ENCODE assay signal across 17 cellular contexts in genomic region chr9:123027517-123027916, GRCh38. TPM values are rescaled to one million over a fixed set of nuclear protein-coding genes. Genes with fewer than 3 reads are reported as not detected.
DNase-seq lines count a peak whose midpoint lies in the region; ATAC-seq, FAIRE-seq and TF ChIP-seq lines count a peak whose summit lies in the region.
"Had no signal": no experiment of that assay in that cellular context is flagged by ENCODE, and none has a peak within 500 bp of the region (broad histone marks: within the 10 kb centered on the region; RNA-seq: fewer than 3 reads in every experiment).

No MANE protein-coding gene starts in this region.

- no peak for TF ChIP-seq CTCF in chondrocyte (IDR thresholded peaks at IDR 0.05)

- H3K4me3 Mint-ChIP-seq in chondrocyte (ENCODE audit: unreplicated experiment), result no peak overlapping the region
- peak overlapping the region in 1 of 8 donors; percentile 28 for H3K4me3 Mint-ChIP-seq in naive B cell
- H3K4me3 Mint-ChIP-seq in activated CD4-positive, alpha-beta T cell treated with anti-CD3 and anti-CD28 coated beads, Interleukin-2, amount 10 ng/mL, durations not matched to agents 24 days and 14 days, result no peak overlapping the region
- H3K4me3 Mint-ChIP-seq: GM23338 had no signal

- DNase-seq in GM12891 (ENCODE audit: insufficient read length, low spot score) (no peak), MV-4-11 (lab: John Stamatoyannopoulos, UW) (peak; percentile 39), chondrocyte (ENCODE audit: low spot score) (no peak), naive B cell (no peak), DMS153 treated with DMSO at 0.1 percent for 48 hours (lab: John Stamatoyannopoulos, UW; ENCODE audit: unreplicated experiment) (no peak), NCI-H345 (lab: John Stamatoyannopoulos, UW) (no peak)
- no peak for DNase-seq in activated CD4-positive, alpha-beta T cell treated with anti-CD3 and anti-CD28 coated beads, Interleukin-2, amount 10 ng/mL, durations not matched to agents 24 days and 14 days
- DNase-seq: DND-41, NCI-H1048, NCI-H2081 treated with DMSO at 0.1 percent for 48 hours, NCI-H510A treated with DMSO at 0.1 percent for 48 hours, OCI-M1, RPMI8226, SW 1271 had no signal

- intact Hi-C loops in activated CD4-positive, alpha-beta T cell treated with anti-CD3 and anti-CD28 coated beads, Interleukin-2, amount 10 ng/mL, durations not matched to agents 24 days and 14 days (cut with micrococcal nuclease), result no loop called here

- no peaks in the 10 kb centered on the region for H3K9me3 Mint-ChIP-seq in chondrocyte (ENCODE audit: low read depth)
- no peaks in the 10 kb centered on the region for H3K9me3 Mint-ChIP-seq in naive B cell
- H3K9me3 Mint-ChIP-seq in activated CD4-positive, alpha-beta T cell treated with anti-CD3 and anti-CD28 coated beads, Interleukin-2, amount 10 ng/mL, durations not matched to agents 24 days and 14 days, result no peaks in the 10 kb centered on the region
- H3K9me3 Mint-ChIP-seq: GM23338 had no signal

- TF ChIP-seq POLR2A in GM12891 (IDR thresholded peaks at IDR 0.05; ENCODE audit: low read depth, low read length), result no peak

- H3K4me1 Mint-ChIP-seq in chondrocyte (ENCODE audit: low read depth) (peaks cover 25% of the 10 kb centered on the region), naive B cell (peaks cover 6 to 23% (median 12%) of the 10 kb centered on the region in 3 donors)
- H3K4me1 Mint-ChIP-seq in activated CD4-positive, alpha-beta T cell treated with anti-CD3 and anti-CD28 coated beads, Interleukin-2, amount 10 ng/mL, durations not matched to agents 24 days and 14 days, result peaks cover 2% of the 10 kb centered on the region
- H3K4me1 Mint-ChIP-seq: GM23338 had no signal

- H3K36me3 Mint-ChIP-seq in chondrocyte (ENCODE audit: low read depth) (peaks cover 23% of the 10 kb centered on the region), naive B cell (peaks cover 9 to 16% of the 10 kb centered on the region in 2 donors)
- peaks cover 25% of the 10 kb centered on the region for H3K36me3 Mint-ChIP-seq in activated CD4-positive, alpha-beta T cell treated with anti-CD3 and anti-CD28 coated beads, Interleukin-2, amount 10 ng/mL, durations not matched to agents 24 days and 14 days (ENCODE audit: low read depth)

- peak; percentile 57 to 71 for ATAC-seq in naive B cell (ENCODE audit: low read depth in 2 of 2)
- ATAC-seq: GM23338 had no signal

- H3K27me3 Mint-ChIP-seq in chondrocyte (ENCODE audit: low read depth) (no peaks in the 10 kb centered on the region), naive B cell (no peaks in the 10 kb centered on the region)
- H3K27me3 Mint-ChIP-seq in activated CD4-positive, alpha-beta T cell treated with anti-CD3 and anti-CD28 coated beads, Interleukin-2, amount 10 ng/mL, durations not matched to agents 24 days and 14 days, result no peaks in the 10 kb centered on the region

- no peak for FAIRE-seq in GM12891 (lab: Jason Lieb, UNC)
- FAIRE-seq: G401.6 had no signal

- H3K27ac Mint-ChIP-seq in chondrocyte (ENCODE audit: unreplicated experiment), result peak overlapping the region; percentile 32
- peak overlapping the region in 3 of 6 donors; percentile 36 to 73 (median 45) for H3K27ac Mint-ChIP-seq in naive B cell
- H3K27ac Mint-ChIP-seq in activated CD4-positive, alpha-beta T cell treated with anti-CD3 and anti-CD28 coated beads, Interleukin-2, amount 10 ng/mL, durations not matched to agents 24 days and 14 days, result no peak overlapping the region
- H3K27ac Mint-ChIP-seq: GM23338 had no signal

TF ChIP-seq in GM12891, 5 proteins besides CTCF, POLR2A, EP300 and RAD21:
- no peak for TF ChIP-seq TAF1 (IDR thresholded peaks at IDR 0.05; ENCODE audit: low read depth, low read length)
- TF ChIP-seq SPI1 (IDR thresholded peaks at IDR 0.05; ENCODE audit: low read depth, low read length), result peak; percentile 66
- no peak for TF ChIP-seq POU2F2 (IDR thresholded peaks at IDR 0.05; ENCODE audit: low read depth, low read length)
- no peak for TF ChIP-seq POLR2AphosphoS5 (IDR thresholded peaks at IDR 0.05; ENCODE audit: low read depth, low read length)
- TF ChIP-seq PAX5 (IDR thresholded peaks at IDR 0.05; ENCODE audit: insufficient read depth, low read length, severe bottlenecking), result no peak
TF ChIP-seq in GM12891: peak in this region for 1.

RNA-seq across cellular contexts. Expression of gene GPR21, which starts 6.0 kb away (rescaled TPM):
- 0.10 TPM for polyA plus RNA-seq in GM12891 (2012; ENCODE audit: low read depth, missing spikeins)
- total RNA-seq in chondrocyte, result 3.9 to 5.5 TPM (median 4.8 TPM) in 3 replicates
- polyA plus RNA-seq in naive B cell (ENCODE audit: low read depth in 6 of 6), result not detected
- total RNA-seq in activated CD4-positive, alpha-beta T cell treated with anti-CD3 and anti-CD28 coated beads, Interleukin-2, amount 10 ng/mL, durations not matched to agents 24 days and 14 days, result 0.86 and 1.0 TPM in 2 replicates
- polyA plus RNA-seq: BJ, GM23338 had no signal
